Comparison of ENCODE assay signal across 24 cellular contexts in the genomic region with DNA sequence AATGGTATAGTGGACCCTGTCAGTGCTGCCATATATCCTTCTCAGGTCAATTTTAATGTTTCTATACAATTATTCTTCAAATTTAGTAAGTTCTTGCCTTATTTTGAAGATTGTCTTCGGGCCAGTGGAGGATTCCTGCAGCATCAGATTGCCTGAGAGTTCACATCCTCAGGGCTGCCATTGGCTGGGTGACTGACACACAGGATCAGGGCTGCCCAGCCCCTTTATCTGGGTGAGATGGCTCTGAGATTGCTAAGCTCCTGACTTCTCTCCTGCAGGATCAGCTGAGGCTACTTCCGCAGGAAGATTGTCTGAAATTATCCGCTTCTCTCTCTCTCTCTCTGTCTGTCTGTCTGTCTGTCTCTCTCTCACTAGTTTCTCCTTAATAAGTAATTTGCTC.
"Had no signal": no experiment of that assay in that cellular context is flagged by ENCODE, and none has a peak within 500 bp of the region (broad histone marks: within the 10 kb centered on the region; RNA-seq: fewer than 3 reads in every experiment).

No MANE protein-coding gene starts in this region.

- H3K27ac Mint-ChIP-seq: activated CD4-positive, alpha-beta memory T cell treated with anti-CD3 and anti-CD28 coated beads, Interleukin-2, amount 10 ng/mL, durations not matched to agents 7 days and 5 days; activated CD4-positive, alpha-beta T cell treated with anti-CD3 and anti-CD28 coated beads for 36 hours; activated naive CD4-positive, alpha-beta T cell treated with anti-CD3 and anti-CD28 coated beads, Interleukin-2, amount 10 ng/mL, durations not matched to agents 7 days and 5 days; activated naive CD8-positive, alpha-beta T cell treated with anti-CD3 and anti-CD28 coated beads for 36 hours; activated T-cell treated with anti-CD3 and anti-CD28 coated beads, Interleukin-2, amount 50 U/mL, for 72 hours; activated T-helper 2 cell treated with anti-CD3 and anti-CD28 coated beads, Interferon-gamma antibody, Interleukin-2, Interleukin-4, amounts not matched to agents 10 μg/mL and 5 μg/mL and 100 μg/mL, durations not matched to agents 14 hours and 24 hours and 36 hours; T-helper 1 cell treated with Interleukin-12 subunit alpha and Interleukin-12 subunit beta and Interleukin-4 antibody, amounts not matched to agents 30 μg/mL and 1 μg/mL, for 36 hours had no signal

- H3K9me3 Mint-ChIP-seq: activated CD4-positive, alpha-beta memory T cell treated with anti-CD3 and anti-CD28 coated beads, Interleukin-2, amount 10 ng/mL, durations not matched to agents 7 days and 5 days; activated naive CD4-positive, alpha-beta T cell treated with anti-CD3 and anti-CD28 coated beads, Interleukin-2, amount 10 ng/mL, durations not matched to agents 7 days and 5 days; activated naive CD8-positive, alpha-beta T cell treated with anti-CD3 and anti-CD28 coated beads for 36 hours; activated T-helper 2 cell treated with anti-CD3 and anti-CD28 coated beads, Interferon-gamma antibody, Interleukin-2, Interleukin-4, amounts not matched to agents 10 μg/mL and 5 μg/mL and 100 μg/mL, durations not matched to agents 14 hours and 24 hours and 36 hours; T-helper 1 cell treated with Interleukin-12 subunit alpha and Interleukin-12 subunit beta and Interleukin-4 antibody, amounts not matched to agents 30 μg/mL and 1 μg/mL, for 36 hours had no signal

- H3K36me3 ChIP-seq: breast epithelium, MG63 had no signal

- H3K27me3 Mint-ChIP-seq: activated CD4-positive, alpha-beta memory T cell treated with anti-CD3 and anti-CD28 coated beads, Interleukin-2, amount 10 ng/mL, durations not matched to agents 7 days and 5 days; activated CD4-positive, alpha-beta T cell treated with anti-CD3 and anti-CD28 coated beads for 36 hours; activated naive CD4-positive, alpha-beta T cell treated with anti-CD3 and anti-CD28 coated beads, Interleukin-2, amount 10 ng/mL, durations not matched to agents 7 days and 5 days; activated naive CD8-positive, alpha-beta T cell treated with anti-CD3 and anti-CD28 coated beads for 36 hours had no signal

- ATAC-seq: activated CD4-positive, alpha-beta T cell treated with anti-CD3 and anti-CD28 coated beads for 36 hours; activated T-cell treated with anti-CD3 and anti-CD28 coated beads, Interleukin-2, amount 50 U/mL, for 72 hours; PC-3 had no signal

- H3K4me3 ChIP-seq: breast epithelium, MG63 had no signal

- H3K4me1 Mint-ChIP-seq: activated CD4-positive, alpha-beta memory T cell treated with anti-CD3 and anti-CD28 coated beads, Interleukin-2, amount 10 ng/mL, durations not matched to agents 7 days and 5 days; activated CD4-positive, alpha-beta T cell treated with anti-CD3 and anti-CD28 coated beads for 36 hours; activated naive CD4-positive, alpha-beta T cell treated with anti-CD3 and anti-CD28 coated beads, Interleukin-2, amount 10 ng/mL, durations not matched to agents 7 days and 5 days; activated naive CD8-positive, alpha-beta T cell treated with anti-CD3 and anti-CD28 coated beads for 36 hours had no signal

- H3K4me1 ChIP-seq: breast epithelium had no signal

- H3K27ac ChIP-seq: breast epithelium had no signal

- H3K4me3 Mint-ChIP-seq: activated CD4-positive, alpha-beta memory T cell treated with anti-CD3 and anti-CD28 coated beads, Interleukin-2, amount 10 ng/mL, durations not matched to agents 7 days and 5 days; activated CD4-positive, alpha-beta T cell treated with anti-CD3 and anti-CD28 coated beads for 36 hours; activated naive CD4-positive, alpha-beta T cell treated with anti-CD3 and anti-CD28 coated beads, Interleukin-2, amount 10 ng/mL, durations not matched to agents 7 days and 5 days; activated naive CD8-positive, alpha-beta T cell treated with anti-CD3 and anti-CD28 coated beads for 36 hours; activated T-cell treated with anti-CD3 and anti-CD28 coated beads, Interleukin-2, amount 50 U/mL, for 72 hours; T-helper 1 cell treated with Interleukin-12 subunit alpha and Interleukin-12 subunit beta and Interleukin-4 antibody, amounts not matched to agents 30 μg/mL and 1 μg/mL, for 36 hours had no signal

- DNase-seq: activated CD4-positive, alpha-beta memory T cell treated with anti-CD3 and anti-CD28 coated beads, Interleukin-2, amount 10 ng/mL, durations not matched to agents 7 days and 5 days; activated CD4-positive, alpha-beta T cell treated with anti-CD3 and anti-CD28 coated beads for 36 hours; activated CD4-positive, alpha-beta T cell treated with anti-CD3 and anti-CD28 coated beads, Interleukin-2, amount 50 U/mL, for 1 hour; activated CD4-positive, CD25-positive, alpha-beta regulatory T cell; activated CD8-positive, alpha-beta memory T cell treated with anti-CD3 and anti-CD28 coated beads, Interleukin-2, amount 50 U/mL, for 4 hours; activated gamma-delta T cell treated with Interleukin-2 at 50 U/mL for 16 hours; activated naive CD4-positive, alpha-beta T cell treated with anti-CD3 and anti-CD28 coated beads, Interleukin-2, amount 10 ng/mL, durations not matched to agents 7 days and 5 days; activated naive CD8-positive, alpha-beta T cell treated with anti-CD3 and anti-CD28 coated beads for 36 hours; activated T-cell treated with anti-CD3 and anti-CD28 coated beads, Interleukin-2, amount 50 U/mL, for 72 hours; central memory CD4-positive, alpha-beta T cell; MG63; MV-4-11; NCI-H1092 treated with DMSO at 0.1 percent for 48 hours; NCI-H1417 treated with DMSO at 0.1 percent for 48 hours; NCI-H1694 treated with DMSO at 0.1 percent for 48 hours; NCI-H2029 treated with DMSO at 0.1 percent for 48 hours; NCI-H345; NCI-H510A; NCI-H526 treated with DMSO at 0.1 percent for 48 hours; PC-3; SHP77 treated with DMSO at 0.1 percent for 48 hours had no signal

- H3K9me3 ChIP-seq: breast epithelium, MG63 had no signal

- H3K36me3 Mint-ChIP-seq: activated naive CD4-positive, alpha-beta T cell treated with anti-CD3 and anti-CD28 coated beads, Interleukin-2, amount 10 ng/mL, durations not matched to agents 7 days and 5 days; activated naive CD8-positive, alpha-beta T cell treated with anti-CD3 and anti-CD28 coated beads for 36 hours had no signal
